In genomic region chr12:25364529-25365339, GRCh38 we compare ENCODE assay signal across 9 cellular contexts.
DNase-seq lines count a peak whose midpoint lies in the region; ATAC-seq and TF ChIP-seq lines count a peak whose summit lies in the region.
"Had no signal": no experiment of that assay in that cellular context is flagged by ENCODE, and none has a peak within 500 bp of the region (broad histone marks: within the 10 kb centered on the region; RNA-seq: fewer than 3 reads in every experiment).

No MANE protein-coding gene starts in this region.

- ATAC-seq in GM18502 (IDR thresholded peaks at IDR 0.05; ENCODE audit: poor library complexity, unreplicated experiment) (peak; percentile 93), GM21737 (IDR thresholded peaks at IDR 0.05; ENCODE audit: unreplicated experiment) (peak; percentile 80)

- no peak overlapping the region for H3K9ac ChIP-seq in iPS-15b (ENCODE audit: low read depth, low read length)

- H3K4me3 ChIP-seq in iPS-15b (ENCODE audit: low read depth, low read length) (peak overlapping the region; percentile 8), uterus (no peak overlapping the region)
- H3K4me3 ChIP-seq: cardiac muscle cell had no signal

- H3K9me3 ChIP-seq in KOPT-K1 (ENCODE audit: insufficient read depth, low read length, poor library complexity, severe bottlenecking) (no peaks in the 10 kb centered on the region), iPS-15b (ENCODE audit: control insufficient read depth, insufficient read depth, low read length) (no peaks in the 10 kb centered on the region), uterus (no peaks in the 10 kb centered on the region)

- H3K27ac ChIP-seq in KOPT-K1 (ENCODE audit: low read depth, low read length, poor library complexity, severe bottlenecking): peak overlapping the region; percentile 62
- no peak overlapping the region for H3K27ac ChIP-seq in substantia nigra (ENCODE audit: low read depth, low read length, poor library complexity, severe bottlenecking)
- no peak overlapping the region for H3K27ac ChIP-seq in uterus
- H3K27ac ChIP-seq: cardiac muscle cell had no signal

- DNase-seq in A172 (ENCODE audit: low spot score) (no peak), substantia nigra (lab: John Stamatoyannopoulos, UW) (no peak), uterus (no peak), DMS 273 (lab: John Stamatoyannopoulos, UW; ENCODE audit: unreplicated experiment) (no peak)

- no peak for TF ChIP-seq CTCF in uterus (IDR thresholded peaks at IDR 0.05)

- H3K27me3 ChIP-seq in iPS-15b (ENCODE audit: control insufficient read depth, insufficient read depth, low read length) (no peaks in the 10 kb centered on the region), uterus (no peaks in the 10 kb centered on the region)
- H3K27me3 ChIP-seq: cardiac muscle cell had no signal

- intact Hi-C loops in uterus (cut with DNase I; ENCODE audit: low total_unique reads): no loop called here

- no peak for TF ChIP-seq POLR2A in uterus (IDR thresholded peaks at IDR 0.05)

- H3K36me3 ChIP-seq in KOPT-K1 (ENCODE audit: insufficient read depth, low read length) (no peaks in the 10 kb centered on the region), iPS-15b (ENCODE audit: control insufficient read depth, insufficient read depth, low read length) (no peaks in the 10 kb centered on the region), uterus (no peaks in the 10 kb centered on the region)
- H3K36me3 ChIP-seq: cardiac muscle cell had no signal

- H3K4me1 ChIP-seq in iPS-15b (ENCODE audit: control insufficient read depth, insufficient read depth, low read length): peaks cover 16% of the 10 kb centered on the region
- H3K4me1 ChIP-seq in uterus: no peaks in the 10 kb centered on the region
